8 cellular contexts compared by ENCODE assay signal in the genomic region with DNA sequence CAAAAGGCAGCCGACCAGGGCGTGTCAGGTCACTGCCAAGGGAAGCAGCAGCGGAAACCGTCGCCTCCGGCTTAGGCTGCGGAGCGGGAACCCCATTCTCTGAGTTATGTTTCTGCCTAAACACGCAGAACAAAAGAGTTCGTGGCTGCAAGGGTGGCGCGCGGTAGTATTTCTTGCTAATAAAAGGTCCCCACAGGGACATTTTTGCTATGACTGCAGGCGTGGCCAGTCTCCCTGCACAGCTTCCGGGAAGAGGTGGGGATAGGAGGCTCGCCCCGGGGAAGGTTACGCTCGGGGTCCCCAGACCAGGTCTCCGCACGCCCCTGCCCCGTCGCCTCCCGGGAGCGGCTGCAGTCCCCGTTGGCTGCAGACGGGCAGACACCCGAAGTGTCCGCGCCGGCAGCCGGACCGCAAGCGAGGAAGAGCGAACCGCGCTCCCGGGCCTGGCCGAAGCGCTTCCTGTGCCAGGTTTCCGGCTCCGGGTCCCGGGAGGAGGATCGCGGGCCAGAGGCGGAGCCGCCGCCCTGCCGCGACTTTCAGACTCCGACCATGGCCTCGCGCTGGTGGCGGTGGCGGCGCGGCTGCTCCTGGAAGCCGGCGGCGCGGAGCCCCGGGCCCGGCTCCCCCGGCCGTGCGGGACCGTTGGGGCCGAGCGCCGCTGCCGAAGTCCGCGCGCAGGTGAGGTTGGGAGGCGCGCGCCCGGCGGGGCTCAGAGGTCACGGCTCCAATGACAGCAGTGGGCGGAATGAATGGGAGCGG. TPM values are rescaled to one million over a fixed set of nuclear protein-coding genes. Genes with fewer than 3 reads are reported as not detected.
DNase-seq lines count a peak whose midpoint lies in the region; ATAC-seq and TF ChIP-seq lines count a peak whose summit lies in the region.

Gene PDSS1, plus strand, starts transcription at position 539 of the 759 bp plus-strand sequence. Its CDS starts 11 bp downstream, at position 550.

- TF ChIP-seq CTCF in foreskin keratinocyte (conservative IDR thresholded peaks at IDR 0.05), result no peak
- no peak for TF ChIP-seq CTCF in suprapubic skin (IDR thresholded peaks at IDR 0.05)

- H2AFZ ChIP-seq in neuronal stem cell (ENCODE audit: low read length), result peak within 1 kb of the TSS; percentile 99

- H3K4me1 ChIP-seq in foreskin keratinocyte, result peaks cover 6% of the 10 kb centered on the region
- H3K4me1 ChIP-seq in neuronal stem cell (ENCODE audit: control insufficient read depth in 2 of 2, insufficient read depth in 1 of 2, low read depth in 1 of 2, low read length in 2 of 2), result peaks cover 5 to 6% of the 10 kb centered on the region in 2 donors
- peaks cover 18% of the 10 kb centered on the region for H3K4me1 ChIP-seq in suprapubic skin

- peaks cover 3% of the 10 kb centered on the region for H3K79me1 ChIP-seq in neuronal stem cell (ENCODE audit: low read depth, low read length)

- DNase-seq in DMS79 (lab: John Stamatoyannopoulos, UW) (peak; percentile 21), HuH-7 (ENCODE audit: low spot score) (peak; percentile 85), SIG-M5 treated with dmso at 0.1 percent for 504 hours (lab: John Stamatoyannopoulos, UW; ENCODE audit: unreplicated experiment) (peak; percentile 60), activated gamma-delta T cell treated with Interleukin-2 at 50 U/mL for 16 hours (peak; percentile 57), foreskin keratinocyte (peak; percentile 43 to 71), neuronal stem cell (ENCODE audit: low spot score) (peak; percentile 53), suprapubic skin (ENCODE audit: low spot score in 2 of 2) (peak; percentile 88 to 90)

- H2BK120ac ChIP-seq in neuronal stem cell (ENCODE audit: low read depth, low read length), result peak within 1 kb of the TSS; percentile 31

- peak within 1 kb of the TSS; percentile 59 for H3K27ac ChIP-seq in foreskin keratinocyte
- H3K27ac ChIP-seq in neuronal stem cell (replicated peaks; ENCODE audit: low read length), result peak within 1 kb of the TSS; percentile 81
- peak within 1 kb of the TSS; percentile 92 for H3K27ac ChIP-seq in suprapubic skin

- TF ChIP-seq POLR2A in suprapubic skin (IDR thresholded peaks at IDR 0.05), result peak in 1 of 2 donors; percentile 29

- H2BK5ac ChIP-seq in neuronal stem cell (ENCODE audit: low read length), result peak within 1 kb of the TSS; percentile 53

- no peak within 1 kb of the TSS for H3K4ac ChIP-seq in neuronal stem cell (ENCODE audit: low read length)

- ATAC-seq in GM21447 (IDR thresholded peaks at IDR 0.05; ENCODE audit: unreplicated experiment) (peak; percentile 76), foreskin keratinocyte (peak; percentile 79)

- H3K4me2 ChIP-seq in neuronal stem cell (ENCODE audit: insufficient read depth, low read length, poor library complexity, severe bottlenecking), result peak within 1 kb of the TSS; percentile 69

- H3K36me3 ChIP-seq in neuronal stem cell (replicated peaks in 1 of 2; ENCODE audit: control insufficient read depth in 2 of 2, insufficient read depth in 2 of 2, low read length in 2 of 2) (peaks cover 2 to 18% of the 10 kb centered on the region in 2 donors), suprapubic skin (no peaks in the 10 kb centered on the region)

- H3K27me3 ChIP-seq in foreskin keratinocyte (no peaks in the 10 kb centered on the region), neuronal stem cell (ENCODE audit: control insufficient read depth in 3 of 3, insufficient read depth in 3 of 3, low read depth in 1 of 3, low read length in 3 of 3) (peaks cover 0 to 3% (median 0%) of the 10 kb centered on the region in 3 experiments), suprapubic skin (peaks cover 6% of the 10 kb centered on the region)

- H4K8ac ChIP-seq in neuronal stem cell (ENCODE audit: low read depth, low read length), result peak within 1 kb of the TSS; percentile 93

- no peak within 1 kb of the TSS for H4K91ac ChIP-seq in neuronal stem cell (ENCODE audit: low read depth, low read length, poor library complexity)

- peak within 1 kb of the TSS; percentile 85 to 99 for H3K4me3 ChIP-seq in neuronal stem cell (ENCODE audit: low read length in 2 of 2)
- peak within 1 kb of the TSS; percentile 72 for H3K4me3 ChIP-seq in suprapubic skin

- H2AK5ac ChIP-seq in neuronal stem cell (ENCODE audit: low read depth, low read length), result peak within 1 kb of the TSS; percentile 93

- H2BK15ac ChIP-seq in neuronal stem cell (ENCODE audit: low read length), result no peak within 1 kb of the TSS

- peak within 1 kb of the TSS; percentile 78 for H3K9ac ChIP-seq in neuronal stem cell (ENCODE audit: low read depth, low read length, poor library complexity)

- H3K9me3 ChIP-seq in neuronal stem cell (replicated peaks in 1 of 2; ENCODE audit: control insufficient read depth in 2 of 2, insufficient read depth in 1 of 2, low read depth in 1 of 2, low read length in 2 of 2) (peaks cover 0 to 4% of the 10 kb centered on the region in 2 donors), suprapubic skin (no peaks in the 10 kb centered on the region)

- peak within 1 kb of the TSS; percentile 98 for H3K18ac ChIP-seq in neuronal stem cell (ENCODE audit: low read length)

- no peak for TF ChIP-seq EP300 in suprapubic skin (IDR thresholded peaks at IDR 0.05)

- peak within 1 kb of the TSS; percentile 96 for H3K23ac ChIP-seq in neuronal stem cell (ENCODE audit: low read depth, low read length, poor library complexity)

- WGBS in neuronal stem cell (ENCODE audit: extremely low coverage in 2 of 2, insufficient read length in 2 of 2, insufficient replicate concordance in 1 of 2), 2 donors, result no CpG with 5 or more reads among the region's 82 CpGs
- WGBS in suprapubic skin, result 0% methylated on average over 8 of the region's 82 CpGs

- H2BK12ac ChIP-seq in neuronal stem cell (ENCODE audit: low read length), result no peak within 1 kb of the TSS

- peak within 1 kb of the TSS; percentile 17 for H3K14ac ChIP-seq in neuronal stem cell (ENCODE audit: low read length)

RNA-seq across cellular contexts. Expression of gene PDSS1, which starts in this region (rescaled TPM):
- total RNA-seq in foreskin keratinocyte (18.0 and 20.3 TPM in 2 replicates), suprapubic skin (1 to 10 TPM; 3.6 to 7.6 (median 3.9) TPM)
- 15.6 and 19.7 TPM in 2 replicates for polyA plus RNA-seq in foreskin keratinocyte
- 7.0 TPM for polyA plus RNA-seq in neuronal stem cell (2013, experiment 1 of 2)
- polyA plus RNA-seq in neuronal stem cell (2013, experiment 2 of 2), result 7.1 TPM

Comparison
In these comparisons a context has a peak if more than half of its experiments do, and no peak if none do; other contexts are left out.
1. Peak in every context shown above with its lines: DNase-seq, ATAC-seq, H3K4me3 ChIP-seq and H3K27ac ChIP-seq.
2. DNase-seq: peak in every context shown above with its lines; median percentile 89 in suprapubic skin; 85 in HuH-7; 60 in SIG-M5 treated with dmso at 0.1 percent for 504 hours; 57 in activated gamma-delta T cell treated with Interleukin-2 at 50 U/mL for 16 hours; 57 in foreskin keratinocyte; 53 in neuronal stem cell; 21 in DMS79.